ENCODE assay signal across 8 cellular contexts in genomic region chr14:22870811-22871199, GRCh38. TPM values are rescaled to one million over a fixed set of nuclear protein-coding genes. Genes with fewer than 3 reads are reported as not detected.
DNase-seq lines count a peak whose midpoint lies in the region; ATAC-seq and TF ChIP-seq lines count a peak whose summit lies in the region.

No MANE protein-coding gene starts in this region.

- CTCF ChIA-PET in PC-3 (lab: Charles Lee) = interaction anchor here (0.7 kb wide), 1 partner anchor 213 kb away, joined by 3 read pairs; no protein-coding TSS in a partner anchor

- H3K36me3 ChIP-seq in PC-3 (ENCODE audit: low read depth, low read length) (peaks cover 13% of the 10 kb centered on the region; the same call in 1 of the 2 replicates), endodermal cell (ENCODE audit: control insufficient read depth, insufficient read depth, low read length) (peaks cover 21% of the 10 kb centered on the region), osteoblast (ENCODE audit: insufficient read depth, low read length) (peaks cover 21% of the 10 kb centered on the region)

- 43% methylated on average over 1 of the region's 1 CpG; no CpG with 5 or more reads in 1 of the 2 experiments for WGBS in endodermal cell (ENCODE audit: insufficient coverage in 1 of 2, insufficient read length in 1 of 2), 2 experiments

- POLR2A ChIA-PET in PC-3 (lab: Charles Lee; ENCODE audit: unreplicated experiment) = interaction anchor here (0.6 to 0.9 kb wide), 3 partner anchors 47 to 124 kb away, joined by 3 to 6 read pairs (median 3); no protein-coding TSS in a partner anchor

- no peaks in the 10 kb centered on the region for H3K9me2 ChIP-seq in PC-3 (replicated peaks; ENCODE audit: low read length)

- peak overlapping the region; percentile 74 for H3K4me3 Mint-ChIP-seq in endodermal cell

- H4K20me1 ChIP-seq in PC-3 (ENCODE audit: low read length) = no peaks in the 10 kb centered on the region
- peaks cover 16% of the 10 kb centered on the region for H4K20me1 ChIP-seq in osteoblast (ENCODE audit: insufficient read depth, low read length)

- peaks cover 6% of the 10 kb centered on the region for H3F3A ChIP-seq in PC-3 (ENCODE audit: low read length, unreplicated experiment)

- ATAC-seq in GM18861 (IDR thresholded peaks at IDR 0.05; ENCODE audit: unreplicated experiment) (peak; percentile 52), HG02763 (IDR thresholded peaks at IDR 0.05; ENCODE audit: unreplicated experiment) (peak; percentile 29), PC-3 (no peak)

- H3K4me3 ChIP-seq in PC-3 (ENCODE audit: low read length) (peak overlapping the region; percentile 88), endodermal cell (ENCODE audit: low read length) (peak overlapping the region; percentile 82), osteoblast (ENCODE audit: insufficient read depth, low read length) (peak overlapping the region; percentile 91)

- no TSS peak for BruUV-seq in PC-3 (replicated peaks; lab: Mats Ljungman, UMichigan)

- DNase-seq in PC-3 (no peak), endodermal cell (no peak), osteoblast (ENCODE audit: insufficient read length, low spot score, missing footprints) (peak; percentile 31), 8988T (no peak), occipital lobe (lab: John Stamatoyannopoulos, UW) (no peak), HuH-7.5 (ENCODE audit: low spot score) (no peak)

- peaks cover 12% of the 10 kb centered on the region for H3K4me1 Mint-ChIP-seq in endodermal cell

- peaks cover 15% of the 10 kb centered on the region for H3K36me3 Mint-ChIP-seq in endodermal cell (ENCODE audit: low read depth)

- H3K27me3 Mint-ChIP-seq in endodermal cell (ENCODE audit: insufficient read depth) = no peaks in the 10 kb centered on the region

- H3K27ac Mint-ChIP-seq in endodermal cell = peak overlapping the region; percentile 99

- H3K4me1 ChIP-seq in PC-3 (ENCODE audit: insufficient read depth, low read length) = peaks cover 18% of the 10 kb centered on the region
- peaks cover 2% of the 10 kb centered on the region for H3K4me1 ChIP-seq in endodermal cell (ENCODE audit: control insufficient read depth, insufficient read depth, low read length)
- peaks cover 21% of the 10 kb centered on the region for H3K4me1 ChIP-seq in osteoblast (ENCODE audit: insufficient read depth, low read length)

- intact Hi-C loops in PC-3 (cut with micrococcal nuclease) = loop anchor here (1.0 to 5.0 kb wide), 2 partner anchors 18 to 56 kb away; partner anchors contain the start of gene PRMT5

- H3K9me3 ChIP-seq in PC-3 (ENCODE audit: low read length) (no peaks in the 10 kb centered on the region), endodermal cell (ENCODE audit: control insufficient read depth, low read length) (no peaks in the 10 kb centered on the region), osteoblast (ENCODE audit: low read depth, low read length) (no peaks in the 10 kb centered on the region)

- H2AFZ ChIP-seq in PC-3 (ENCODE audit: low read length) (peak overlapping the region; percentile 45), osteoblast (ENCODE audit: low read length) (peak overlapping the region; percentile 98)

- H3K27me3 ChIP-seq in PC-3 (ENCODE audit: low read length) = no peaks in the 10 kb centered on the region
- H3K27me3 ChIP-seq in endodermal cell (ENCODE audit: control insufficient read depth, insufficient read depth, low read length, poor library complexity, severe bottlenecking) = no peaks in the 10 kb centered on the region
- no peaks in the 10 kb centered on the region for H3K27me3 ChIP-seq in osteoblast (ENCODE audit: insufficient read depth, low read length)

- peaks cover 20% of the 10 kb centered on the region for H3K79me2 ChIP-seq in PC-3 (ENCODE audit: low read length)
- peaks cover 30% of the 10 kb centered on the region for H3K79me2 ChIP-seq in osteoblast (ENCODE audit: insufficient read depth, low read length)

- peak overlapping the region; percentile 5; the same call in 1 of the 2 replicates for H3K9ac ChIP-seq in PC-3 (ENCODE audit: low read length)
- H3K9ac ChIP-seq in endodermal cell (ENCODE audit: extremely low read depth, low read length, poor library complexity, severe bottlenecking) = peak overlapping the region; percentile 84

- H3K9me3 Mint-ChIP-seq in endodermal cell = no peaks in the 10 kb centered on the region

- TF ChIP-seq CTCF in PC-3 (conservative IDR thresholded peaks at IDR 0.05; ENCODE audit: low read depth, low read length) (no peak), endodermal cell (conservative IDR thresholded peaks at IDR 0.05) (no peak), osteoblast (IDR thresholded peaks at IDR 0.05; ENCODE audit: extremely low read depth, low read depth, low read length) (no peak)

- H3K27ac ChIP-seq in PC-3 (ENCODE audit: low read length) (peak overlapping the region; percentile 94), endodermal cell (ENCODE audit: low read depth, low read length) (peak overlapping the region; percentile 83), osteoblast (ENCODE audit: low read depth, low read length) (peak overlapping the region; percentile 92)

- peak overlapping the region; percentile 94 for H3K4me2 ChIP-seq in PC-3 (ENCODE audit: low read length)
- peak overlapping the region; percentile 100 for H3K4me2 ChIP-seq in osteoblast (ENCODE audit: insufficient read depth, low read length)

RNA-seq across cellular contexts. Expression of gene LRP10, which starts 0.7 kb away (rescaled TPM):
- total RNA-seq in PC-3 (2014; rRNA removed) (46.5 and 59.3 TPM in 2 replicates), endodermal cell (10 to 100 TPM; 28.9 to 41.5 TPM), osteoblast (147 and 164 TPM in 2 replicates), occipital lobe (3.4 TPM)
- polyA plus RNA-seq in endodermal cell (2013, experiment 1 of 2) = 21.8 TPM
- 22.8 TPM for polyA plus RNA-seq in endodermal cell (2013, experiment 2 of 2)

RNA-seq across cellular contexts. Expression of gene REM2, which starts 12.2 kb away (rescaled TPM):
- total RNA-seq in PC-3 (2014; rRNA removed) (0.18 TPM in 1 of 2 replicates, not detected in the other), endodermal cell (1 to 10 TPM in 1 of 2 donors, under 1 TPM in 1; 0.77 to 1.2 TPM), osteoblast (0.29 and 0.36 TPM in 2 replicates), occipital lobe (1.7 TPM)
- 5.9 TPM for polyA plus RNA-seq in endodermal cell (2013, experiment 1 of 2)
- polyA plus RNA-seq in endodermal cell (2013, experiment 2 of 2) = 5.5 TPM

RNA-seq across cellular contexts. Expression of gene MMP14, which starts 34.4 kb away (rescaled TPM):
- total RNA-seq in PC-3 (2014; rRNA removed) (80.4 and 85.0 TPM in 2 replicates), endodermal cell (100 to 1,000 TPM; 181 to 220 TPM), osteoblast (580 and 649 TPM in 2 replicates), occipital lobe (8.3 TPM)
- polyA plus RNA-seq in endodermal cell (2013, experiment 1 of 2) = 75.6 TPM
- 86.6 TPM for polyA plus RNA-seq in endodermal cell (2013, experiment 2 of 2)

RNA-seq across cellular contexts. Expression of gene MRPL52, which starts 41.1 kb away (rescaled TPM):
- total RNA-seq in PC-3 (2014; rRNA removed) (114 and 180 TPM in 2 replicates), endodermal cell (100 to 1,000 TPM; 192 to 204 TPM), osteoblast (20.3 and 31.5 TPM in 2 replicates), occipital lobe (16.4 TPM)
- polyA plus RNA-seq in endodermal cell (2013, experiment 1 of 2) = 125 TPM
- 133 TPM for polyA plus RNA-seq in endodermal cell (2013, experiment 2 of 2)

RNA-seq across cellular contexts. Expression of gene RBM23, which starts 48.1 kb away (rescaled TPM):
- total RNA-seq in PC-3 (2014; rRNA removed) (78.9 and 94.9 TPM in 2 replicates), endodermal cell (10 to 100 TPM; 52.0 to 68.6 TPM), osteoblast (79.0 and 98.1 TPM in 2 replicates), occipital lobe (78.6 TPM)
- 57.2 TPM for polyA plus RNA-seq in endodermal cell (2013, experiment 1 of 2)
- polyA plus RNA-seq in endodermal cell (2013, experiment 2 of 2) = 52.1 TPM
